13 cellular contexts compared by ENCODE assay signal in the genomic region with DNA sequence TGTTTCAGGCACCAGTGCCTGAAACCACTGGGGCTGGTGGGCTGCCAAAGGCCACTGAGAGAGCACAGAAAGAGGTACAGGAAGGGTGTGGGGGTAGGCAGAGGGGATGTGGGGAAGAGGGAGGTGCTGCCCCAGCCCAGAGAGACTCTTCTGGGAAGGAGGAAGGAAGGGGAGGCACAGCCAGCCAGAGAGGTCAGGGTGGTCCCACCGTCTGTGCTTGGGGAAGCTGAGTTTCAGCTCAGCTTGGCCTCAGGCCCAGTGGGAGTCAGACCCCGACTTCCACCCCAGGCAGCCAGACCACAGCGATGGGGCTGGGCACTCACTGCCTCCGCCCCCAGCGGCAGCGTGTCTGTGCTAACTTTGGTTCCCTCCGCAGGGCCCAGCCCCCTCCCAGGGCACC. TPM values are rescaled to one million over a fixed set of nuclear protein-coding genes. Genes with fewer than 3 reads are reported as not detected.
DNase-seq lines count a peak whose midpoint lies in the region; ATAC-seq lines count a peak whose summit lies in the region.
"Had no signal": no experiment of that assay in that cellular context is flagged by ENCODE, and none has a peak within 500 bp of the region (broad histone marks: within the 10 kb centered on the region; RNA-seq: fewer than 3 reads in every experiment).

No MANE protein-coding gene starts in this region.

- peak overlapping the region; percentile 77 to 99 (median 97) for H3K4me2 ChIP-seq in BLaER1 treated with 17β-estradiol and CSF1 and Interleukin-3, amounts not matched to agents 10 nM and 100 nM
- no peak overlapping the region for H3K4me2 ChIP-seq in mesenchymal stem cell (ENCODE audit: low read length, poor library complexity, severe bottlenecking)

- H3K23ac ChIP-seq in mesenchymal stem cell (ENCODE audit: low read length in 2 of 2) = no peak overlapping the region

- H4K91ac ChIP-seq in mesenchymal stem cell (ENCODE audit: low read length) = no peak overlapping the region

- H3K9ac ChIP-seq in BLaER1 treated with 17β-estradiol and CSF1 and Interleukin-3, amounts not matched to agents 10 nM and 100 nM = peak overlapping the region; percentile 66 to 79 (median 75); a peak in 20 of 22 replicates
- no peak overlapping the region for H3K9ac ChIP-seq in mesenchymal stem cell (ENCODE audit: low read length)

- H2AFZ ChIP-seq in mesenchymal stem cell (ENCODE audit: low read depth, low read length) = no peak overlapping the region

- no peak overlapping the region for H2BK120ac ChIP-seq in mesenchymal stem cell (ENCODE audit: low read depth, low read length)

- H3K27ac ChIP-seq in BLaER1 treated with 17β-estradiol and CSF1 and Interleukin-3, amounts not matched to agents 10 nM and 100 nM = peak overlapping the region; percentile 69 to 94 (median 81); a peak in 21 of 22 replicates
- H3K27ac ChIP-seq in mesenchymal stem cell (ENCODE audit: low read length, poor library complexity, severe bottlenecking) = no peak overlapping the region
- H3K27ac ChIP-seq: C4-2B had no signal

- peak overlapping the region; percentile 93 for H3K27ac Mint-ChIP-seq in activated naive CD8-positive, alpha-beta T cell

- whole genome bisulfite sequencing in mesenchymal stem cell = 80% methylated on average over 7 of the region's 7 CpGs

- no peak overlapping the region for H3K18ac ChIP-seq in mesenchymal stem cell (ENCODE audit: low read depth in 1 of 2, low read length in 2 of 2)

- no peak overlapping the region for H3K14ac ChIP-seq in mesenchymal stem cell (ENCODE audit: low read length in 2 of 2)

- no peak overlapping the region for H2BK5ac ChIP-seq in mesenchymal stem cell (ENCODE audit: low read depth, low read length, poor library complexity, severe bottlenecking)

- H4K8ac ChIP-seq in mesenchymal stem cell (ENCODE audit: low read length) = no peak overlapping the region

- ATAC-seq in HG02938 (IDR thresholded peaks at IDR 0.05; ENCODE audit: unreplicated experiment) (peak; percentile 32), GM19351 (IDR thresholded peaks at IDR 0.05; ENCODE audit: unreplicated experiment) (no peak)

- H3K27me3 ChIP-seq in BLaER1 treated with 17β-estradiol and CSF1 and Interleukin-3, amounts not matched to agents 10 nM and 100 nM = no peaks in the 10 kb centered on the region
- peaks cover 0 to 13% of the 10 kb centered on the region in 2 experiments for H3K27me3 ChIP-seq in mesenchymal stem cell (ENCODE audit: control insufficient read depth in 1 of 2, insufficient read depth in 1 of 2, low read length in 2 of 2)
- H3K27me3 ChIP-seq: thyroid gland had no signal

- H3K4me3 Mint-ChIP-seq in activated naive CD8-positive, alpha-beta T cell = peak overlapping the region; percentile 71

- peaks cover 0 to 10% (median 0%) of the 10 kb centered on the region in 11 experiments; a peak in 1 of 22 replicates for H4K20me1 ChIP-seq in BLaER1 treated with 17β-estradiol and CSF1 and Interleukin-3, amounts not matched to agents 10 nM and 100 nM

- peaks cover 47% of the 10 kb centered on the region for H3K4me1 Mint-ChIP-seq in activated naive CD8-positive, alpha-beta T cell (ENCODE audit: low read depth)

- no peak overlapping the region for H2AK5ac ChIP-seq in mesenchymal stem cell (ENCODE audit: low read length, severe bottlenecking)

- peak overlapping the region in 7 of 10 experiments; percentile 5 to 65 (median 51); a peak in 14 of 20 replicates for H3K4me3 ChIP-seq in BLaER1 treated with 17β-estradiol and CSF1 and Interleukin-3, amounts not matched to agents 10 nM and 100 nM
- H3K4me3 ChIP-seq in mesenchymal stem cell (ENCODE audit: insufficient read depth in 1 of 2, low read depth in 1 of 2, low read length in 2 of 2) = no peak overlapping the region
- H3K4me3 ChIP-seq: thyroid gland had no signal

- H3K9me3 Mint-ChIP-seq in activated naive CD8-positive, alpha-beta T cell (ENCODE audit: low read depth) = no peaks in the 10 kb centered on the region

- H3K79me1 ChIP-seq in mesenchymal stem cell (replicated peaks; ENCODE audit: low read length, poor library complexity, severe bottlenecking) = no peaks in the 10 kb centered on the region

- no peak overlapping the region for H2BK12ac ChIP-seq in mesenchymal stem cell (ENCODE audit: low read length in 2 of 2)

- no peak overlapping the region for H3K4ac ChIP-seq in mesenchymal stem cell (ENCODE audit: low read depth in 1 of 2, low read length in 2 of 2)

- no peaks in the 10 kb centered on the region for H3K9me3 ChIP-seq in BLaER1 treated with 17β-estradiol and CSF1 and Interleukin-3, amounts not matched to agents 10 nM and 100 nM (replicated peaks in 1 of 11)
- H3K9me3 ChIP-seq in mesenchymal stem cell (ENCODE audit: control insufficient read depth, low read length) = no peaks in the 10 kb centered on the region
- H3K9me3 ChIP-seq: thyroid gland had no signal

- H3K27me3 Mint-ChIP-seq in activated naive CD8-positive, alpha-beta T cell = no peaks in the 10 kb centered on the region

- no peaks in the 10 kb centered on the region for H3K36me3 ChIP-seq in BLaER1 treated with 17β-estradiol and CSF1 and Interleukin-3, amounts not matched to agents 10 nM and 100 nM
- H3K36me3 ChIP-seq in mesenchymal stem cell (ENCODE audit: control insufficient read depth in 1 of 2, insufficient read depth in 2 of 2, low read depth in 1 of 2, low read length in 2 of 2) = no peaks in the 10 kb centered on the region
- H3K36me3 ChIP-seq: thyroid gland had no signal

- DNase-seq in midbrain (lab: John Stamatoyannopoulos, UW) (peak; percentile 27), cerebellum (ENCODE audit: low spot score) (no peak), mesenchymal stem cell (no peak)
- DNase-seq in activated CD4-positive, CD25-positive, alpha-beta regulatory T cell treated with anti-CD3 and anti-CD28 coated beads, Interleukin-2, amount 50 U/mL, for 72 hours = no peak
- DNase-seq: NCI-H748 treated with DMSO at 0.1 percent for 48 hours, thyroid gland had no signal

- H2BK15ac ChIP-seq in mesenchymal stem cell (ENCODE audit: low read depth, poor library complexity, severe bottlenecking) = no peak overlapping the region

- H3K36me3 Mint-ChIP-seq in activated naive CD8-positive, alpha-beta T cell = no peaks in the 10 kb centered on the region

- peaks cover 72 to 91% (median 86%) of the 10 kb centered on the region in 10 experiments for H3K4me1 ChIP-seq in BLaER1 treated with 17β-estradiol and CSF1 and Interleukin-3, amounts not matched to agents 10 nM and 100 nM
- peaks cover 4% of the 10 kb centered on the region for H3K4me1 ChIP-seq in mesenchymal stem cell (ENCODE audit: control insufficient read depth, insufficient read depth, low read depth, low read length)

RNA-seq across cellular contexts. Expression of a gene that starts 8.7 kb away (rescaled TPM):
- 32.4 TPM for total RNA-seq in cerebellum
- polyA plus RNA-seq in mesenchymal stem cell (2013, experiment 1 of 2) = 14.7 TPM
- 13.6 TPM for polyA plus RNA-seq in mesenchymal stem cell (2013, experiment 2 of 2)

RNA-seq across cellular contexts. Expression of a gene that starts 36.9 kb away (rescaled TPM):
- 37.9 TPM for total RNA-seq in cerebellum
- 114 TPM for polyA plus RNA-seq in mesenchymal stem cell (2013, experiment 1 of 2)
- 110 TPM for polyA plus RNA-seq in mesenchymal stem cell (2013, experiment 2 of 2)

RNA-seq across cellular contexts. Expression of a gene that starts 54.1 kb away (rescaled TPM):
- total RNA-seq in cerebellum = not detected
- not detected for polyA plus RNA-seq in mesenchymal stem cell (2013, experiment 1 of 2)
- not detected for polyA plus RNA-seq in mesenchymal stem cell (2013, experiment 2 of 2)
- total RNA-seq: mesenteric fat pad, thyroid gland had no signal
- polyA plus RNA-seq: fibroblast of lung had no signal

Comparison
In these comparisons a context has a peak if more than half of its experiments do, and no peak if none do; other contexts are left out.
1. H3K4me3 ChIP-seq: peak in BLaER1 treated with 17β-estradiol and CSF1 and Interleukin-3, amounts not matched to agents 10 nM and 100 nM (7 of 10); none in mesenchymal stem cell (0 of 2).